In genomic region chr13:113976711-113977684, GRCh38 we compare ENCODE assay signal across 13 cellular contexts. TPM values are rescaled to one million over a fixed set of nuclear protein-coding genes. Genes with fewer than 3 reads are reported as not detected.
DNase-seq lines count a peak whose midpoint lies in the region; ATAC-seq and TF ChIP-seq lines count a peak whose summit lies in the region.
"Had no signal": no experiment of that assay in that cellular context is flagged by ENCODE, and none has a peak within 500 bp of the region (broad histone marks: within the 10 kb centered on the region; RNA-seq: fewer than 3 reads in every experiment).

No MANE protein-coding gene starts in this region.

- peak; percentile 54 for ATAC-seq in sciatic nerve
- ATAC-seq in GM18511 (IDR thresholded peaks at IDR 0.05; ENCODE audit: unreplicated experiment) = no peak
- ATAC-seq in GM21367 (IDR thresholded peaks at IDR 0.05; ENCODE audit: unreplicated experiment) = no peak
- ATAC-seq in GM21390 (IDR thresholded peaks at IDR 0.05; ENCODE audit: unreplicated experiment) = no peak

- no peak for TF ChIP-seq CTCF in fibroblast of the aortic adventitia (IDR thresholded peaks at IDR 0.05; ENCODE audit: insufficient read depth, low read length)

- no peak overlapping the region for H3K4me3 ChIP-seq in fibroblast of the aortic adventitia (ENCODE audit: low read depth, low read length)
- H3K4me3 ChIP-seq: transverse colon had no signal

- intact Hi-C loops in sciatic nerve (cut with DNase I) = no loop called here

- peak; percentile 84 for DNase-seq in EL
- DNase-seq in RPMI7951 (ENCODE audit: low read depth) = peak; percentile 44
- DNase-seq in fibroblast of the aortic adventitia (ENCODE audit: low read depth) = peak; percentile 76
- DNase-seq in sciatic nerve (ENCODE audit: low spot score) = peak; percentile 63
- DNase-seq in GM19240 (ENCODE audit: insufficient read length, low spot score) = no peak
- DNase-seq: activated CD4-positive, alpha-beta T cell treated with anti-CD3 and anti-CD28 coated beads for 1 hour; cerebellar nuclear complex; NCI-H774; transverse colon had no signal

RNA-seq across cellular contexts. Expression of gene C13orf46, which starts 3.1 kb away (rescaled TPM):
- total RNA-seq in RPMI7951 (2014; rRNA removed; shearing (Covaris generic)) = 0.10 TPM in 1 of 2 replicates, not detected in the other
- total RNA-seq in fibroblast of the aortic adventitia (ENCODE audit: low replicate concordance) = 0.16 and 0.27 TPM in 2 replicates
- total RNA-seq in sciatic nerve = 3.6 TPM
- total RNA-seq: H4 had no signal
